ENCODE assay signal across 12 cellular contexts in the genomic region with DNA sequence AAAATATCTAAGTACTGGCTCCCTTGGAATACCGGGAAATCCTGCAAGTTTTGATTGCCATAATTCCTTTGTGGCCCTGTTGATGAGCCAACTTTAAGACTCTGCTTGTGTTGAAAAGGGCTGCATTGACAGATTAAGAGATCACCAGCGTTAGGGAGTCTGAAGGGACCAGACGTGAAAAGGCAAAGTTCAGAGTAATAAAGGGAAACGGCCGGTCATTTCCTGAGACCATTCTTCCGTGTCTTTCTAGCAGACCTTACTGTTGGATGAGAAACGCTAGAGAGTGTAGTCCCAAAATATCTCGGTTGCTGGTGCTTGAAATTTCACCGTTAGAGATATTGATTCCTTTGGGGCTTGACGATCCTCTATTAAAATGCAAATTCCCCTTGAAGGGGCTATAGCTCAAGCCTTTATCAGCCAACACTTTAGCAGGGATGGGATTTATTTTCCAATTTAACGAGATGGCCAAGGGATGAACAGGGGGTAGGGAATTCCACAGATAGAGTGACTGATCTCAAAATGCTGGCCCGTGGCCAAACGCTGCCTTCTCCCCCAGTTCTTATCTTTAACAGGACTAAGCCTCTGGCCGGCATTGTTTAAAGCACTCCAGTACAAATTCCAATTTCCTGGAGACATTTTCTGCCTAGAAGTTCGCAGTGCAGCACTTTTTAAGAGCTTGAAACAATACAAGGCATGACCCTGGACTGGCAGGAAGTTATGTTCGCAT.
DNase-seq lines count a peak whose midpoint lies in the region; ATAC-seq and TF ChIP-seq lines count a peak whose summit lies in the region.
"Had no signal": no experiment of that assay in that cellular context is flagged by ENCODE, and none has a peak within 500 bp of the region (broad histone marks: within the 10 kb centered on the region; RNA-seq: fewer than 3 reads in every experiment).

No MANE protein-coding gene starts in this region.

- H3K27me3 Mint-ChIP-seq in GM23338 (ENCODE audit: insufficient read depth, low read depth, poor library complexity) (peaks cover 35% of the 10 kb centered on the region), memory B cell (peaks cover 22% of the 10 kb centered on the region)

- peaks cover 32% of the 10 kb centered on the region for H3K4me1 Mint-ChIP-seq in GM23338
- no peaks in the 10 kb centered on the region for H3K4me1 Mint-ChIP-seq in memory B cell

- H3K79me2 ChIP-seq in GM23338 (replicated peaks; ENCODE audit: insufficient read depth) = peaks cover 11% of the 10 kb centered on the region

- H3K9me2 ChIP-seq in GM23338 (ENCODE audit: insufficient read depth) = no peaks in the 10 kb centered on the region

- H3K27ac Mint-ChIP-seq in GM23338 (no peak overlapping the region), memory B cell (no peak overlapping the region)
- H3K27ac Mint-ChIP-seq: IgD-negative memory B cell had no signal

- H3K4me3 Mint-ChIP-seq in GM23338 (peak overlapping the region; percentile 72), memory B cell (peak overlapping the region; percentile 28)

- peaks cover 21% of the 10 kb centered on the region for H3K4me1 ChIP-seq in GM23338 (ENCODE audit: insufficient read depth)
- H3K4me1 ChIP-seq: adrenal gland had no signal

- in situ Hi-C loops in astrocyte of the spinal cord (cut with HindIII; ENCODE audit: low sequenced_read_pairs) = no loop called here

- peaks cover 7% of the 10 kb centered on the region for H3F3A ChIP-seq in GM23338 (replicated peaks; ENCODE audit: low read depth)

- ATAC-seq in GM23338 (no peak), memory B cell (ENCODE audit: low read depth) (no peak), HG03442 (IDR thresholded peaks at IDR 0.05; ENCODE audit: unreplicated experiment) (no peak)

- H3K27ac ChIP-seq in 22Rv1 = peak overlapping the region; percentile 47; the same call in 1 of the 2 replicates
- H3K27ac ChIP-seq in GM23338 (ENCODE audit: low read depth) = no peak overlapping the region
- H3K27ac ChIP-seq in RWPE1 = no peak overlapping the region
- H3K27ac ChIP-seq: adrenal gland, SJSA1 had no signal

- peak overlapping the region; percentile 99 for H3K4me2 ChIP-seq in GM23338

- TF ChIP-seq CTCF in 22Rv1 (IDR thresholded peaks at IDR 0.05) = no peak
- no peak for TF ChIP-seq CTCF in GM23338 (conservative IDR thresholded peaks at IDR 0.05; ENCODE audit: low read depth in 2 of 2)
- no peak for TF ChIP-seq CTCF in astrocyte of the spinal cord (IDR thresholded peaks at IDR 0.05; ENCODE audit: low read depth, low read length)
- TF ChIP-seq CTCF in RWPE1 (conservative IDR thresholded peaks at IDR 0.05; ENCODE audit: low read depth) = no peak

- POLR2A ChIA-PET in RWPE1 (lab: Yijun Ruan, JAX; ENCODE audit: low non-redundant PET) = no interaction called here

- H3K36me3 Mint-ChIP-seq in GM23338 (ENCODE audit: low read depth) = peaks cover 3% of the 10 kb centered on the region; the same call in 1 of the 3 replicates
- H3K36me3 Mint-ChIP-seq in memory B cell = peaks cover 2% of the 10 kb centered on the region

- CTCF ChIA-PET in RWPE1 (lab: Yijun Ruan, JAX) = no interaction called here

- DNase-seq in GM23338 (ENCODE audit: low spot score) = peak; percentile 11
- peak; percentile 35 for DNase-seq in astrocyte of the spinal cord (ENCODE audit: low read depth, low spot score)
- no peak for DNase-seq in memory B cell (ENCODE audit: low spot score in 2 of 2)
- no peak for DNase-seq in NCI-H2107 treated with DMSO at 0.1 percent for 48 hours (lab: John Stamatoyannopoulos, UW; ENCODE audit: unreplicated experiment)
- no peak for DNase-seq in RWPE1 (ENCODE audit: low spot score)
- no peak for DNase-seq in NCI-H2107 (lab: John Stamatoyannopoulos, UW)
- DNase-seq: EL had no signal

- no peaks in the 10 kb centered on the region for H3K36me3 ChIP-seq in GM23338 (ENCODE audit: insufficient read depth)
- H3K36me3 ChIP-seq: adrenal gland, SJSA1 had no signal

- H3K27me3 ChIP-seq in GM23338 (ENCODE audit: insufficient read depth) = peaks cover 39% of the 10 kb centered on the region

- H3K9me3 Mint-ChIP-seq in GM23338 = no peaks in the 10 kb centered on the region
- H3K9me3 Mint-ChIP-seq in memory B cell = peaks cover 3% of the 10 kb centered on the region

- H4K20me1 ChIP-seq in GM23338 (replicated peaks; ENCODE audit: insufficient read depth) = no peaks in the 10 kb centered on the region

- H3K4me3 ChIP-seq in GM23338 (peak overlapping the region; percentile 70), astrocyte of the spinal cord (ENCODE audit: low read depth, low read length) (no peak overlapping the region)

- H2AFZ ChIP-seq in GM23338 = peak overlapping the region; percentile 84

TF ChIP-seq in GM23338, 12 proteins besides CTCF, POLR2A, EP300 and RAD21 (continues in another document):
- TF ChIP-seq CREB1 (CRISPR knock-in tag; IDR thresholded peaks at IDR 0.05; ENCODE audit: low read depth) = no peak
- TF ChIP-seq, protein P1, sequence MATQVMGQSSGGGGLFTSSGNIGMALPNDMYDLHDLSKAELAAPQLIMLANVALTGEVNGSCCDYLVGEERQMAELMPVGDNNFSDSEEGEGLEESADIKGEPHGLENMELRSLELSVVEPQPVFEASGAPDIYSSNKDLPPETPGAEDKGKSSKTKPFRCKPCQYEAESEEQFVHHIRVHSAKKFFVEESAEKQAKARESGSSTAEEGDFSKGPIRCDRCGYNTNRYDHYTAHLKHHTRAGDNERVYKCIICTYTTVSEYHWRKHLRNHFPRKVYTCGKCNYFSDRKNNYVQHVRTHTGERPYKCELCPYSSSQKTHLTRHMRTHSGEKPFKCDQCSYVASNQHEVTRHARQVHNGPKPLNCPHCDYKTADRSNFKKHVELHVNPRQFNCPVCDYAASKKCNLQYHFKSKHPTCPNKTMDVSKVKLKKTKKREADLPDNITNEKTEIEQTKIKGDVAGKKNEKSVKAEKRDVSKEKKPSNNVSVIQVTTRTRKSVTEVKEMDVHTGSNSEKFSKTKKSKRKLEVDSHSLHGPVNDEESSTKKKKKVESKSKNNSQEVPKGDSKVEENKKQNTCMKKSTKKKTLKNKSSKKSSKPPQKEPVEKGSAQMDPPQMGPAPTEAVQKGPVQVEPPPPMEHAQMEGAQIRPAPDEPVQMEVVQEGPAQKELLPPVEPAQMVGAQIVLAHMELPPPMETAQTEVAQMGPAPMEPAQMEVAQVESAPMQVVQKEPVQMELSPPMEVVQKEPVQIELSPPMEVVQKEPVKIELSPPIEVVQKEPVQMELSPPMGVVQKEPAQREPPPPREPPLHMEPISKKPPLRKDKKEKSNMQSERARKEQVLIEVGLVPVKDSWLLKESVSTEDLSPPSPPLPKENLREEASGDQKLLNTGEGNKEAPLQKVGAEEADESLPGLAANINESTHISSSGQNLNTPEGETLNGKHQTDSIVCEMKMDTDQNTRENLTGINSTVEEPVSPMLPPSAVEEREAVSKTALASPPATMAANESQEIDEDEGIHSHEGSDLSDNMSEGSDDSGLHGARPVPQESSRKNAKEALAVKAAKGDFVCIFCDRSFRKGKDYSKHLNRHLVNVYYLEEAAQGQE (IDR thresholded peaks at IDR 0.05; ENCODE audit: unreplicated experiment) = no peak
- TF ChIP-seq ZNF331 (CRISPR knock-in tag; IDR thresholded peaks at IDR 0.05; ENCODE audit: low read depth) = no peak
- no peak for TF ChIP-seq EZH2phosphoT487 (IDR thresholded peaks at IDR 0.05; ENCODE audit: unreplicated experiment)
- TF ChIP-seq POLR2AphosphoS5 (IDR thresholded peaks at IDR 0.05; ENCODE audit: low read depth) = no peak
- TF ChIP-seq ETS1 (IDR thresholded peaks at IDR 0.05) = no peak
- no peak for TF ChIP-seq EZH2 (IDR thresholded peaks at IDR 0.05; ENCODE audit: low read depth, unreplicated experiment)
- no peak for TF ChIP-seq JUNB (IDR thresholded peaks at IDR 0.05; ENCODE audit: unreplicated experiment)
- no peak for TF ChIP-seq ZNF114 (CRISPR knock-in tag; IDR thresholded peaks at IDR 0.05)
- TF ChIP-seq STAT1 (IDR thresholded peaks at IDR 0.05; ENCODE audit: unreplicated experiment) = no peak

Comparison
In these comparisons a context has a peak if more than half of its experiments do, and no peak if none do; other contexts are left out.
1. DNase-seq: peak in GM23338 (single experiment) and astrocyte of the spinal cord (single experiment); none in memory B cell (0 of 2), NCI-H2107 treated with DMSO at 0.1 percent for 48 hours (single experiment), RWPE1 (single experiment) and NCI-H2107 (single experiment).